In genomic region chr20:21096321-21097043, GRCh38 we compare ENCODE assay signal across 10 cellular contexts. TPM values are rescaled to one million over a fixed set of nuclear protein-coding genes. Genes with fewer than 3 reads are reported as not detected.
DNase-seq lines count a peak whose midpoint lies in the region; ATAC-seq and TF ChIP-seq lines count a peak whose summit lies in the region.
"Had no signal": no experiment of that assay in that cellular context is flagged by ENCODE, and none has a peak within 500 bp of the region (broad histone marks: within the 10 kb centered on the region; RNA-seq: fewer than 3 reads in every experiment).

No MANE protein-coding gene starts in this region.

- H3K4me1 ChIP-seq in endodermal cell (ENCODE audit: control insufficient read depth, insufficient read depth, low read length) (no peaks in the 10 kb centered on the region), uterus (peaks cover 0 to 8% of the 10 kb centered on the region in 2 donors)

- DNase-seq in A172 (ENCODE audit: low spot score), result peak; percentile 34
- peak; percentile 69 for DNase-seq in NCI-H510A (lab: John Stamatoyannopoulos, UW)
- DNase-seq in endodermal cell, result peak; percentile 80
- no peak for DNase-seq in kidney glomerular epithelial cell (lab: John Stamatoyannopoulos, UW)
- no peak for DNase-seq in uterus
- no peak for DNase-seq in GM10266 (ENCODE audit: extremely low spot score)

- no peak for TF ChIP-seq POLR2A in uterus (IDR thresholded peaks at IDR 0.05)

- no peak overlapping the region for H3K27ac Mint-ChIP-seq in endodermal cell

- H3K27ac ChIP-seq in endodermal cell (ENCODE audit: low read depth, low read length), result no peak overlapping the region
- no peak overlapping the region for H3K27ac ChIP-seq in uterus
- H3K27ac ChIP-seq: SJSA1 had no signal

- H3K4me3 Mint-ChIP-seq in endodermal cell, result no peak overlapping the region

- H3K36me3 Mint-ChIP-seq in endodermal cell (ENCODE audit: low read depth), result no peaks in the 10 kb centered on the region

- no peak overlapping the region for H3K9ac ChIP-seq in endodermal cell (ENCODE audit: extremely low read depth, low read length, poor library complexity, severe bottlenecking)

- H3K4me3 ChIP-seq in endodermal cell (ENCODE audit: low read length) (no peak overlapping the region), uterus (no peak overlapping the region)
- H3K4me3 ChIP-seq: SJSA1 had no signal

- 67 to 70% methylated on average over 9 to 10 of the region's 10 CpGs for WGBS in endodermal cell (ENCODE audit: insufficient coverage in 1 of 2, insufficient read length in 1 of 2), 2 experiments

- TF ChIP-seq CTCF in endodermal cell (conservative IDR thresholded peaks at IDR 0.05), result no peak
- no peak for TF ChIP-seq CTCF in uterus (IDR thresholded peaks at IDR 0.05)
- no peak for TF ChIP-seq CTCF in GM10266 (IDR thresholded peaks at IDR 0.05; ENCODE audit: control insufficient read depth, insufficient read depth, low read depth, missing control alignments)

- intact Hi-C loops in uterus (cut with DNase I; ENCODE audit: low total_unique reads), result no loop called here

- H3K36me3 ChIP-seq in endodermal cell (ENCODE audit: control insufficient read depth, insufficient read depth, low read length) (no peaks in the 10 kb centered on the region), uterus (no peaks in the 10 kb centered on the region)
- H3K36me3 ChIP-seq: SJSA1 had no signal

- peaks cover 20% of the 10 kb centered on the region for H3K27me3 Mint-ChIP-seq in endodermal cell (ENCODE audit: insufficient read depth)

- ATAC-seq in GM21619 (IDR thresholded peaks at IDR 0.05; ENCODE audit: unreplicated experiment) (peak; percentile 39), HG03378 (IDR thresholded peaks at IDR 0.05; ENCODE audit: unreplicated experiment) (no peak)

- H3K9me3 ChIP-seq in endodermal cell (ENCODE audit: control insufficient read depth, low read length) (no peaks in the 10 kb centered on the region), uterus (no peaks in the 10 kb centered on the region)
- H3K9me3 ChIP-seq: SJSA1 had no signal

- peaks cover 26% of the 10 kb centered on the region for H3K4me1 Mint-ChIP-seq in endodermal cell

- H3K27me3 ChIP-seq in endodermal cell (ENCODE audit: control insufficient read depth, insufficient read depth, low read length, poor library complexity, severe bottlenecking), result peaks cover 64% of the 10 kb centered on the region
- peaks cover 27 to 47% of the 10 kb centered on the region in 2 donors for H3K27me3 ChIP-seq in uterus

- H3K9me3 Mint-ChIP-seq in endodermal cell, result no peaks in the 10 kb centered on the region

RNA-seq across cellular contexts. Expression of gene LINC00237, which starts 9.7 kb away (rescaled TPM):
- not detected in 2 replicates for total RNA-seq in A172 (2014; rRNA removed; shearing (Covaris generic))
- 1 to 10 TPM in 1 of 2 donors, not detected in 1; 2.0 TPM for total RNA-seq in endodermal cell
- not detected for polyA plus RNA-seq in endodermal cell (2013, experiment 1 of 2)
- polyA plus RNA-seq in endodermal cell (2013, experiment 2 of 2), result not detected
- not detected for total RNA-seq in uterus
- total RNA-seq: epithelial cell of proximal tubule, SJSA1 had no signal

RNA-seq across cellular contexts. Expression of gene KIZ, which starts 29.4 kb away (rescaled TPM):
- total RNA-seq in A172 (2014; rRNA removed; shearing (Covaris generic)), result 17.0 and 20.7 TPM in 2 replicates
- total RNA-seq in endodermal cell, result 10 to 100 TPM; 50.3 to 50.8 TPM
- polyA plus RNA-seq in endodermal cell (2013, experiment 1 of 2), result 13.4 TPM
- polyA plus RNA-seq in endodermal cell (2013, experiment 2 of 2), result 14.1 TPM
- 10 to 100 TPM; 23.2 to 58.7 (median 28.3) TPM for total RNA-seq in uterus

Comparison
In these comparisons a context has a peak if more than half of its experiments do, and no peak if none do; other contexts are left out.
1. DNase-seq: peak in A172 (single experiment), NCI-H510A (single experiment) and endodermal cell (single experiment); none in kidney glomerular epithelial cell (single experiment), uterus (0 of 2) and GM10266 (single experiment).